Comparison of ENCODE assay signal across 1 cellular context in genomic region chr15:101201411-101202174, GRCh38.
TF ChIP-seq lines count a peak whose summit lies in the region.

No MANE protein-coding gene starts in this region.

TF ChIP-seq in H1, 55 proteins besides CTCF, POLR2A, EP300 and RAD21 (continued from another document):
- TF ChIP-seq FOSL1 (IDR thresholded peaks at IDR 0.05; ENCODE audit: insufficient read depth, low read depth, low read length) (no peak), ATF3 (IDR thresholded peaks at IDR 0.05; ENCODE audit: insufficient read depth, low read depth, low read length) (no peak), SIN3A (conservative IDR thresholded peaks at IDR 0.05 in 1 of 2, IDR thresholded peaks at IDR 0.05 in 1 of 2; ENCODE audit: low read depth in 1 of 2, low read length in 2 of 2) (no peak)
TF ChIP-seq in H1: peak in this region for 2.
